In genomic region chr5:142938201-142938600, GRCh38 we compare ENCODE assay signal across 15 cellular contexts.
A peak's percentile ranks its signal among the peaks of the same experiment; 100 is the strongest.
DNase-seq lines count a peak whose midpoint lies in the region; ATAC-seq, FAIRE-seq and TF ChIP-seq lines count a peak whose summit lies in the region.
"Had no signal": no experiment of that assay in that cellular context is flagged by ENCODE, and none has a peak within 500 bp of the region (broad histone marks: within the 10 kb centered on the region; RNA-seq: fewer than 3 reads in every experiment).

No MANE protein-coding gene starts in this region.

- no peak overlapping the region for H3K9ac ChIP-seq in endothelial cell of umbilical vein (replicated peaks; ENCODE audit: extremely low read depth, insufficient read depth, low read length)
- H3K9ac ChIP-seq: KMS-11 had no signal

- no peaks in the 10 kb centered on the region for H3K79me2 ChIP-seq in endothelial cell of umbilical vein (ENCODE audit: control insufficient read depth, insufficient read depth, low read length)

- no peaks in the 10 kb centered on the region for H3K27me3 ChIP-seq in endothelial cell of umbilical vein (ENCODE audit: control insufficient read depth in 2 of 2, insufficient read depth in 2 of 2, low read length in 2 of 2)

- no TSS peak for BruUV-seq in endothelial cell of umbilical vein (replicated peaks; lab: Mats Ljungman, UMichigan)

- no peak for DNase-seq in natural killer cell treated with Interleukin-12 subunit alpha and Interleukin-12 subunit beta and Interleukin-15 and Interleukin-18, amount 100 ng/mL, for 72 hours (ENCODE audit: low spot score)
- DNase-seq in natural killer cell (no peak), endothelial cell of umbilical vein (ENCODE audit: low read depth, low spot score) (peak; percentile 41), medulla oblongata (ENCODE audit: extremely low spot score) (peak; percentile 85), DMS53 treated with DMSO at 0.1 percent for 48 hours (lab: John Stamatoyannopoulos, UW; ENCODE audit: unreplicated experiment) (no peak), type B pancreatic cell (ENCODE audit: extremely low spot score, unreplicated experiment) (no peak), NCI-H2107 treated with DMSO at 0.1 percent for 48 hours (lab: John Stamatoyannopoulos, UW; ENCODE audit: unreplicated experiment) (no peak)
- DNase-seq in activated CD8-positive, alpha-beta memory T cell treated with anti-CD3 and anti-CD28 coated beads for 24 hours, result no peak
- DNase-seq: COR-L47, H9, NCI-H2081 treated with DMSO at 0.1 percent for 48 hours, NCI-H510A treated with DMSO at 0.1 percent for 48 hours, PC-9 had no signal

- H3K9me3 ChIP-seq in endothelial cell of umbilical vein (replicated peaks; ENCODE audit: control insufficient read depth, insufficient read depth, low read length), result no peaks in the 10 kb centered on the region

- dilution Hi-C loops in endothelial cell of umbilical vein (cut with MboI; ENCODE audit: extremely low pct_ligation_motif_present, low sequenced_read_pairs), result no loop called here

- TF ChIP-seq CTCF in natural killer cell (IDR thresholded peaks at IDR 0.05), result no peak
- no peak for TF ChIP-seq CTCF in endothelial cell of umbilical vein (IDR thresholded peaks at IDR 0.05; ENCODE audit: extremely low read depth in 1 of 2, insufficient read depth in 1 of 2, low read depth in 1 of 2, low read length in 2 of 2)
- TF ChIP-seq CTCF in type B pancreatic cell (conservative IDR thresholded peaks at IDR 0.05), result no peak

- CTCF ChIA-PET in endothelial cell of umbilical vein (lab: Charles Lee), result interaction anchor here (0.6 to 2.9 kb wide), 7 partner anchors 10 to 508 kb away, joined by 3 to 24 read pairs (median 3); no protein-coding TSS in a partner anchor

- H3K36me3 ChIP-seq in endothelial cell of umbilical vein (ENCODE audit: control insufficient read depth in 2 of 2, extremely low read depth in 1 of 2, insufficient read depth in 2 of 2, low read length in 2 of 2), result no peaks in the 10 kb centered on the region

- FAIRE-seq in endothelial cell of umbilical vein (lab: Jason Lieb, UNC), result no peak

- intact Hi-C loops in natural killer cell (cut with micrococcal nuclease), result no loop called here
- intact Hi-C loops in endothelial cell of umbilical vein (cut with micrococcal nuclease), result loop anchor here (5.0 kb wide), 1 partner anchor 64 kb away; no protein-coding TSS in a partner anchor

- H3K4me3 Mint-ChIP-seq in natural killer cell treated with Interleukin-12 subunit alpha and Interleukin-12 subunit beta and Interleukin-15 and Interleukin-18, amount 100 ng/mL, for 72 hours, result peak overlapping the region; percentile 30
- H3K4me3 Mint-ChIP-seq in natural killer cell, result no peak overlapping the region
- H3K4me3 Mint-ChIP-seq in type B pancreatic cell, result no peak overlapping the region
- H3K4me3 Mint-ChIP-seq: CD14-positive monocyte, H9 had no signal

- peaks cover 76 to 77% of the 10 kb centered on the region in 2 donors for H3K4me1 Mint-ChIP-seq in natural killer cell treated with Interleukin-12 subunit alpha and Interleukin-12 subunit beta and Interleukin-15 and Interleukin-18, amount 100 ng/mL, for 72 hours (ENCODE audit: low read depth in 2 of 2)
- peaks cover 59 to 69% of the 10 kb centered on the region in 2 donors for H3K4me1 Mint-ChIP-seq in natural killer cell
- H3K4me1 Mint-ChIP-seq in type B pancreatic cell (ENCODE audit: unreplicated experiment), result peaks cover 17% of the 10 kb centered on the region
- H3K4me1 Mint-ChIP-seq: H9 had no signal

- H3K27ac Mint-ChIP-seq in natural killer cell treated with Interleukin-12 subunit alpha and Interleukin-12 subunit beta and Interleukin-15 and Interleukin-18, amount 100 ng/mL, for 72 hours, result peak overlapping the region; percentile 91 to 96
- H3K27ac Mint-ChIP-seq in natural killer cell, result peak overlapping the region in 1 of 2 donors; percentile 63
- no peak overlapping the region for H3K27ac Mint-ChIP-seq in type B pancreatic cell
- H3K27ac Mint-ChIP-seq: H9 had no signal

- H3K36me3 Mint-ChIP-seq in natural killer cell treated with Interleukin-12 subunit alpha and Interleukin-12 subunit beta and Interleukin-15 and Interleukin-18, amount 100 ng/mL, for 72 hours, result peaks cover 18% of the 10 kb centered on the region
- H3K36me3 Mint-ChIP-seq in natural killer cell (no peaks in the 10 kb centered on the region), type B pancreatic cell (no peaks in the 10 kb centered on the region)

- H3K27ac ChIP-seq in endothelial cell of umbilical vein (ENCODE audit: insufficient read depth, low read depth, low read length), result no peak overlapping the region
- H3K27ac ChIP-seq: KMS-11, PC-9 had no signal

- no peak for ATAC-seq in natural killer cell treated with Interleukin-12 subunit alpha and Interleukin-12 subunit beta and Interleukin-15 and Interleukin-18, amount 100 ng/mL, for 72 hours
- ATAC-seq in natural killer cell, result no peak

- H4K20me1 ChIP-seq in endothelial cell of umbilical vein (replicated peaks; ENCODE audit: control insufficient read depth, extremely low read depth, insufficient read depth, low read length), result no peaks in the 10 kb centered on the region

- no peaks in the 10 kb centered on the region for H3K9me1 ChIP-seq in endothelial cell of umbilical vein (replicated peaks; ENCODE audit: control insufficient read depth, extremely low read depth, insufficient read depth, low read length)

- H3K4me1 ChIP-seq in endothelial cell of umbilical vein (ENCODE audit: control insufficient read depth, extremely low read depth, insufficient read depth, low read length), result peaks cover 22% of the 10 kb centered on the region

- no peak overlapping the region for H2AFZ ChIP-seq in endothelial cell of umbilical vein (ENCODE audit: low read depth, low read length)
- H2AFZ ChIP-seq: PC-9 had no signal

- no peak overlapping the region for H3K4me3 ChIP-seq in endothelial cell of umbilical vein (replicated peaks in 1 of 3; ENCODE audit: insufficient read depth in 1 of 3, low read depth in 1 of 3, low read length in 3 of 3)
- H3K4me3 ChIP-seq: PC-9 had no signal

- H3K27me3 Mint-ChIP-seq in natural killer cell treated with Interleukin-12 subunit alpha and Interleukin-12 subunit beta and Interleukin-15 and Interleukin-18, amount 100 ng/mL, for 72 hours, result no peaks in the 10 kb centered on the region
- H3K27me3 Mint-ChIP-seq in natural killer cell (ENCODE audit: low read depth in 2 of 2) (no peaks in the 10 kb centered on the region), type B pancreatic cell (no peaks in the 10 kb centered on the region)

- H3K9me3 Mint-ChIP-seq in natural killer cell treated with Interleukin-12 subunit alpha and Interleukin-12 subunit beta and Interleukin-15 and Interleukin-18, amount 100 ng/mL, for 72 hours, result no peaks in the 10 kb centered on the region
- H3K9me3 Mint-ChIP-seq in natural killer cell (no peaks in the 10 kb centered on the region), type B pancreatic cell (no peaks in the 10 kb centered on the region)
- H3K9me3 Mint-ChIP-seq: CD14-positive monocyte, H9 had no signal

- POLR2A ChIA-PET in endothelial cell of umbilical vein (lab: Charles Lee), result no interaction called here

- TF ChIP-seq POLR2A in endothelial cell of umbilical vein (IDR thresholded peaks at IDR 0.05; ENCODE audit: low read depth, low read length), result no peak

- no peak overlapping the region for H3K4me2 ChIP-seq in endothelial cell of umbilical vein (ENCODE audit: insufficient read depth, low read length)
- H3K4me2 ChIP-seq: KMS-11, PC-9 had no signal

TF ChIP-seq in endothelial cell of umbilical vein, 7 proteins besides CTCF, POLR2A, EP300 and RAD21:
- TF ChIP-seq EZH2 (IDR thresholded peaks at IDR 0.05; ENCODE audit: borderline replicate concordance, low read depth, low read length, severe bottlenecking), result no peak
- TF ChIP-seq FOS (IDR thresholded peaks at IDR 0.05; ENCODE audit: borderline replicate concordance, insufficient read depth, low read length), result no peak
- no peak for TF ChIP-seq POLR2AphosphoS5 (IDR thresholded peaks at IDR 0.05; ENCODE audit: insufficient read depth, low read depth, low read length)
- TF ChIP-seq GATA2 (IDR thresholded peaks at IDR 0.05; ENCODE audit: insufficient read depth, insufficient read length, low read depth, low read length), result no peak
- TF ChIP-seq MYC (IDR thresholded peaks at IDR 0.05; ENCODE audit: low read depth, low read length), result no peak
- TF ChIP-seq JUN (IDR thresholded peaks at IDR 0.05; ENCODE audit: borderline replicate concordance, insufficient read depth, insufficient read length, low read depth), result no peak
- no peak for TF ChIP-seq MAX (IDR thresholded peaks at IDR 0.05; ENCODE audit: insufficient read depth, insufficient read length)

Comparison
In these comparisons a context has a peak if more than half of its experiments do, and no peak if none do; other contexts are left out.
1. DNase-seq: peak in endothelial cell of umbilical vein (single experiment) and medulla oblongata (single experiment); none in natural killer cell treated with Interleukin-12 subunit alpha and Interleukin-12 subunit beta and Interleukin-15 and Interleukin-18, amount 100 ng/mL, for 72 hours (single experiment), natural killer cell (single experiment), DMS53 treated with DMSO at 0.1 percent for 48 hours (single experiment), type B pancreatic cell (single experiment), NCI-H2107 treated with DMSO at 0.1 percent for 48 hours (single experiment) and activated CD8-positive, alpha-beta memory T cell treated with anti-CD3 and anti-CD28 coated beads for 24 hours (single experiment).